In genomic region chr1:6438047-6438525, GRCh38 we compare ENCODE assay signal across 9 cellular contexts. TPM values are rescaled to one million over a fixed set of nuclear protein-coding genes. Genes with fewer than 3 reads are reported as not detected.
DNase-seq lines count a peak whose midpoint lies in the region; ATAC-seq, FAIRE-seq and TF ChIP-seq lines count a peak whose summit lies in the region.
"Had no signal": no experiment of that assay in that cellular context is flagged by ENCODE, and none has a peak within 500 bp of the region (broad histone marks: within the 10 kb centered on the region; RNA-seq: fewer than 3 reads in every experiment).

No MANE protein-coding gene starts in this region.

- intact Hi-C loops in activated CD4-positive, alpha-beta T cell treated with anti-CD3 and anti-CD28 coated beads, Interleukin-2, amount 10 ng/mL, durations not matched to agents 24 days and 14 days (cut with micrococcal nuclease) = loop anchor here (1.0 kb wide), 1 partner anchor 192 kb away; no protein-coding TSS in a partner anchor

- H3K9me3 Mint-ChIP-seq in activated CD4-positive, alpha-beta T cell treated with anti-CD3 and anti-CD28 coated beads, Interleukin-2, amount 10 ng/mL, durations not matched to agents 24 days and 14 days = no peaks in the 10 kb centered on the region
- no peaks in the 10 kb centered on the region for H3K9me3 Mint-ChIP-seq in memory B cell

- no peaks in the 10 kb centered on the region for H3K9me3 ChIP-seq in BLaER1 treated with 17β-estradiol and CSF1 and Interleukin-3, amounts not matched to agents 10 nM and 100 nM (replicated peaks in 1 of 11)

- peaks cover 23 to 44% (median 26%) of the 10 kb centered on the region in 11 experiments for H3K27me3 ChIP-seq in BLaER1 treated with 17β-estradiol and CSF1 and Interleukin-3, amounts not matched to agents 10 nM and 100 nM

- no peaks in the 10 kb centered on the region for H3K36me3 Mint-ChIP-seq in activated CD4-positive, alpha-beta T cell treated with anti-CD3 and anti-CD28 coated beads, Interleukin-2, amount 10 ng/mL, durations not matched to agents 24 days and 14 days (ENCODE audit: low read depth)
- H3K36me3 Mint-ChIP-seq in memory B cell = peaks cover 3% of the 10 kb centered on the region

- peak overlapping the region in 9 of 11 experiments; percentile 65 to 85 (median 82); a peak in 17 of 22 replicates for H3K4me2 ChIP-seq in BLaER1 treated with 17β-estradiol and CSF1 and Interleukin-3, amounts not matched to agents 10 nM and 100 nM

- H3K9ac ChIP-seq in BLaER1 treated with 17β-estradiol and CSF1 and Interleukin-3, amounts not matched to agents 10 nM and 100 nM = peak overlapping the region in 1 of 11 experiments; percentile 50; a peak in 1 of 22 replicates

- H3K4me3 Mint-ChIP-seq in activated CD4-positive, alpha-beta T cell treated with anti-CD3 and anti-CD28 coated beads, Interleukin-2, amount 10 ng/mL, durations not matched to agents 24 days and 14 days = no peak overlapping the region
- peak overlapping the region; percentile 21 for H3K4me3 Mint-ChIP-seq in memory B cell

- H3K4me3 ChIP-seq in BLaER1 treated with 17β-estradiol and CSF1 and Interleukin-3, amounts not matched to agents 10 nM and 100 nM = no peak overlapping the region
- H3K4me3 ChIP-seq in coronary artery = no peak overlapping the region
- H3K4me3 ChIP-seq: skin epidermis had no signal

- no peak for FAIRE-seq in H54 (lab: Jason Lieb, UNC)

- peaks cover 10% of the 10 kb centered on the region for H3K4me1 Mint-ChIP-seq in activated CD4-positive, alpha-beta T cell treated with anti-CD3 and anti-CD28 coated beads, Interleukin-2, amount 10 ng/mL, durations not matched to agents 24 days and 14 days
- peaks cover 12% of the 10 kb centered on the region for H3K4me1 Mint-ChIP-seq in memory B cell

- peaks cover 18 to 53% (median 38%) of the 10 kb centered on the region in 10 experiments for H3K4me1 ChIP-seq in BLaER1 treated with 17β-estradiol and CSF1 and Interleukin-3, amounts not matched to agents 10 nM and 100 nM

- H3K36me3 ChIP-seq in BLaER1 treated with 17β-estradiol and CSF1 and Interleukin-3, amounts not matched to agents 10 nM and 100 nM = no peaks in the 10 kb centered on the region

- peak; percentile 95 for TF ChIP-seq CTCF in coronary artery (IDR thresholded peaks at IDR 0.05)

- H3K27ac Mint-ChIP-seq in activated CD4-positive, alpha-beta T cell treated with anti-CD3 and anti-CD28 coated beads, Interleukin-2, amount 10 ng/mL, durations not matched to agents 24 days and 14 days = peak overlapping the region; percentile 58
- H3K27ac Mint-ChIP-seq in memory B cell = no peak overlapping the region

- peaks cover 0 to 51% (median 0%) of the 10 kb centered on the region in 11 experiments; a peak in 9 of 22 replicates for H4K20me1 ChIP-seq in BLaER1 treated with 17β-estradiol and CSF1 and Interleukin-3, amounts not matched to agents 10 nM and 100 nM

- no peak for TF ChIP-seq POLR2A in H54 (IDR thresholded peaks at IDR 0.05; ENCODE audit: low read depth, low read length)

- peak; percentile 63 for ATAC-seq in memory B cell (ENCODE audit: low read depth)
- ATAC-seq in HG03045 (IDR thresholded peaks at IDR 0.05; ENCODE audit: unreplicated experiment) = no peak

- no peak overlapping the region for H3K27ac ChIP-seq in BLaER1 treated with 17β-estradiol and CSF1 and Interleukin-3, amounts not matched to agents 10 nM and 100 nM
- no peak overlapping the region for H3K27ac ChIP-seq in coronary artery
- H3K27ac ChIP-seq: skin epidermis had no signal

- H3K27me3 Mint-ChIP-seq in activated CD4-positive, alpha-beta T cell treated with anti-CD3 and anti-CD28 coated beads, Interleukin-2, amount 10 ng/mL, durations not matched to agents 24 days and 14 days = peaks cover 34% of the 10 kb centered on the region
- H3K27me3 Mint-ChIP-seq in memory B cell = peaks cover 32% of the 10 kb centered on the region

- DNase-seq in H54 (ENCODE audit: insufficient read length, low spot score) (peak; percentile 59), NCI-H446 (lab: John Stamatoyannopoulos, UW) (peak; percentile 44 to 70), coronary artery (ENCODE audit: low spot score) (no peak), memory B cell (ENCODE audit: low spot score in 2 of 2) (peak; percentile 72 to 73)
- peak; percentile 93 for DNase-seq in activated CD4-positive, alpha-beta T cell treated with anti-CD3 and anti-CD28 coated beads, Interleukin-2, amount 10 ng/mL, durations not matched to agents 24 days and 14 days
- DNase-seq in stimulated activated CD8-positive, alpha-beta memory T cell treated with anti-CD3 and anti-CD28 coated beads, Interleukin-4, amount 100 ng/mL, for 24 hours (ENCODE audit: low read depth) = peak; percentile 51

RNA-seq across cellular contexts. Expression of gene ESPN, which starts 13.5 kb away (rescaled TPM):
- total RNA-seq in activated CD4-positive, alpha-beta T cell treated with anti-CD3 and anti-CD28 coated beads, Interleukin-2, amount 10 ng/mL, durations not matched to agents 24 days and 14 days = 0.49 and 1.3 TPM in 2 replicates

RNA-seq across cellular contexts. Expression of gene HES2, which starts 18.4 kb away (rescaled TPM):
- 0.19 and 0.26 TPM in 2 replicates for total RNA-seq in activated CD4-positive, alpha-beta T cell treated with anti-CD3 and anti-CD28 coated beads, Interleukin-2, amount 10 ng/mL, durations not matched to agents 24 days and 14 days

RNA-seq across cellular contexts. Expression of gene TNFRSF25, which starts 27.9 kb away (rescaled TPM):
- 139 and 146 TPM in 2 replicates for total RNA-seq in activated CD4-positive, alpha-beta T cell treated with anti-CD3 and anti-CD28 coated beads, Interleukin-2, amount 10 ng/mL, durations not matched to agents 24 days and 14 days

RNA-seq across cellular contexts. Expression of gene ACOT7, which starts 44.5 kb away (rescaled TPM):
- 133 and 136 TPM in 2 replicates for total RNA-seq in activated CD4-positive, alpha-beta T cell treated with anti-CD3 and anti-CD28 coated beads, Interleukin-2, amount 10 ng/mL, durations not matched to agents 24 days and 14 days

RNA-seq across cellular contexts. Expression of gene PLEKHG5, which starts 53.4 kb away (rescaled TPM):
- total RNA-seq in activated CD4-positive, alpha-beta T cell treated with anti-CD3 and anti-CD28 coated beads, Interleukin-2, amount 10 ng/mL, durations not matched to agents 24 days and 14 days = 1.3 and 1.9 TPM in 2 replicates
